ENCODE assay signal across 8 cellular contexts in genomic region chr4:55312491-55313101, GRCh38. TPM values are rescaled to one million over a fixed set of nuclear protein-coding genes. Genes with fewer than 3 reads are reported as not detected.
DNase-seq lines count a peak whose midpoint lies in the region; ATAC-seq and TF ChIP-seq lines count a peak whose summit lies in the region.

No MANE protein-coding gene starts in this region.

- H3K27ac Mint-ChIP-seq in WTC11 (no peak overlapping the region), osteocyte (ENCODE audit: unreplicated experiment) (no peak overlapping the region)

- H3K9me3 ChIP-seq in fibroblast of lung (ENCODE audit: control insufficient read depth, insufficient read depth, low read depth, low read length) (no peaks in the 10 kb centered on the region), MG63 (no peaks in the 10 kb centered on the region)

- H3K4me1 Mint-ChIP-seq in WTC11 (peaks cover 7% of the 10 kb centered on the region), osteocyte (ENCODE audit: unreplicated experiment) (no peaks in the 10 kb centered on the region)

- POLR2A ChIA-PET in WTC11 (lab: Charles Lee), result no interaction called here

- H3K27me3 Mint-ChIP-seq in WTC11 (ENCODE audit: low read depth) (no peaks in the 10 kb centered on the region; the same call in 1 of the 2 replicates), osteocyte (ENCODE audit: unreplicated experiment) (peaks cover 23% of the 10 kb centered on the region)

- no peak overlapping the region for H3K4me2 ChIP-seq in fibroblast of lung (ENCODE audit: extremely low read depth, insufficient read depth, low read length)

- no peaks in the 10 kb centered on the region for H3K4me1 ChIP-seq in fibroblast of lung (ENCODE audit: control insufficient read depth, extremely low read depth, insufficient read depth, low read length)

- H3K27ac ChIP-seq in fibroblast of lung (ENCODE audit: insufficient read depth, low read length), result no peak overlapping the region

- H3K36me3 ChIP-seq in fibroblast of lung (ENCODE audit: control insufficient read depth, insufficient read depth, low read length) (no peaks in the 10 kb centered on the region), MG63 (no peaks in the 10 kb centered on the region)

- H3K9ac ChIP-seq in fibroblast of lung (ENCODE audit: insufficient read depth, low read length), result no peak overlapping the region

- peaks cover 26% of the 10 kb centered on the region for H3K9me3 Mint-ChIP-seq in WTC11
- no peaks in the 10 kb centered on the region for H3K9me3 Mint-ChIP-seq in osteocyte (ENCODE audit: unreplicated experiment)

- H3K4me3 Mint-ChIP-seq in WTC11, result no peak overlapping the region
- no peak overlapping the region for H3K4me3 Mint-ChIP-seq in osteocyte (ENCODE audit: unreplicated experiment)

- no peaks in the 10 kb centered on the region for H3K79me2 ChIP-seq in fibroblast of lung (ENCODE audit: control insufficient read depth, insufficient read depth, low read length)

- H4K20me1 ChIP-seq in fibroblast of lung (ENCODE audit: control insufficient read depth, extremely low read depth, insufficient read depth, low read length), result no peaks in the 10 kb centered on the region

- H3K27me3 ChIP-seq in fibroblast of lung (ENCODE audit: control insufficient read depth, insufficient read depth, low read length), result no peaks in the 10 kb centered on the region
- no peaks in the 10 kb centered on the region for H3K27me3 ChIP-seq in MG63

- H3K36me3 Mint-ChIP-seq in WTC11, result peaks cover 16% of the 10 kb centered on the region
- H3K36me3 Mint-ChIP-seq in osteocyte (ENCODE audit: unreplicated experiment), result no peaks in the 10 kb centered on the region

- peak; percentile 71 for TF ChIP-seq CTCF in LNCAP (IDR thresholded peaks at IDR 0.05)
- no peak for TF ChIP-seq CTCF in WTC11 (IDR thresholded peaks at IDR 0.05)
- peak; percentile 75 to 93 for TF ChIP-seq CTCF in fibroblast of lung (conservative IDR thresholded peaks at IDR 0.05 in 1 of 2, IDR thresholded peaks at IDR 0.05 in 1 of 2; ENCODE audit: low read depth in 1 of 2, low read length in 2 of 2)
- peak; percentile 69 for TF ChIP-seq CTCF in osteocyte (IDR thresholded peaks at IDR 0.05)

- CTCF ChIA-PET in WTC11 (lab: Charles Lee), result interaction anchor here (0.6 to 2.4 kb wide), 21 partner anchors 8 to 638 kb away, joined by 3 to 19 read pairs (median 4); partner anchors contain the start of gene SRD5A3

- DNase-seq in Daoy (ENCODE audit: low read depth) (peak; percentile 3), WTC11 (ENCODE audit: low spot score) (peak; percentile 40), fibroblast of lung (ENCODE audit: low read depth in 2 of 2) (peak; percentile 49 to 61), osteocyte (ENCODE audit: extremely low spot score, unreplicated experiment) (no peak), MG63 (no peak)

- ATAC-seq in GM19468 (IDR thresholded peaks at IDR 0.05; ENCODE audit: extremely low read depth, unreplicated experiment) (peak; percentile 63), WTC11 (peak; percentile 83), HG03025 (IDR thresholded peaks at IDR 0.05; ENCODE audit: low FRiP score, unreplicated experiment) (no peak)

- no peak overlapping the region for H2AFZ ChIP-seq in fibroblast of lung (ENCODE audit: low read length)

- H3K4me3 ChIP-seq in fibroblast of lung (replicated peaks in 1 of 4; ENCODE audit: control extremely low read depth in 1 of 4, insufficient read depth in 1 of 4, low read depth in 3 of 4, low read length in 4 of 4), result no peak overlapping the region
- H3K4me3 ChIP-seq in MG63, result no peak overlapping the region

TF ChIP-seq in WTC11, 78 proteins besides CTCF, POLR2A, EP300 and RAD21:
- no peak for TF ChIP-seq NR3C1 (CRISPR knock-in tag; conservative IDR thresholded peaks at IDR 0.05; ENCODE audit: low read depth)
- no peak for TF ChIP-seq ZNF232 (CRISPR knock-in tag; IDR thresholded peaks at IDR 0.05)
- no peak for TF ChIP-seq ETV6 (CRISPR knock-in tag; IDR thresholded peaks at IDR 0.05)
- no peak for TF ChIP-seq SP1 (CRISPR knock-in tag; conservative IDR thresholded peaks at IDR 0.05)

RNA-seq across cellular contexts. Expression of gene SRD5A3, which starts 33.4 kb away (rescaled TPM):
- total RNA-seq in Daoy (2014; rRNA removed; shearing (Covaris generic)), result 4.8 and 5.4 TPM in 2 replicates
- total RNA-seq in WTC11 (2021) (24.0 to 27.2 TPM (median 26.5 TPM) in 3 replicates), fibroblast of lung (4.6 and 5.0 TPM in 2 replicates), osteocyte (19.8 and 23.1 TPM in 2 replicates)
- 12.3 and 14.3 TPM in 2 replicates for polyA plus RNA-seq in fibroblast of lung
- 12.6 and 15.7 TPM in 2 replicates for polyA plus RNA-seq in fibroblast of lung (2012)
- 22.0 and 22.2 TPM in 2 replicates for polyA minus RNA-seq in fibroblast of lung (ENCODE audit: low replicate concordance)
- total RNA-seq in MG63 (2014; rRNA removed; shearing (Covaris generic); ENCODE audit: low replicate concordance), result 5.2 and 12.6 TPM in 2 replicates

Comparison
In these comparisons a context has a peak if more than half of its experiments do, and no peak if none do; other contexts are left out.
1. DNase-seq: peak in Daoy (single experiment), WTC11 (single experiment) and fibroblast of lung (2 of 2); none in osteocyte (single experiment) and MG63 (single experiment).